ENCODE assay signal across 13 cellular contexts in genomic region chr11:94593030-94593429, GRCh38. TPM values are rescaled to one million over a fixed set of nuclear protein-coding genes. Genes with fewer than 3 reads are reported as not detected.
A peak's percentile ranks its signal among the peaks of the same experiment; 100 is the strongest.
DNase-seq lines count a peak whose midpoint lies in the region; ATAC-seq and TF ChIP-seq lines count a peak whose summit lies in the region.
"Had no signal": no experiment of that assay in that cellular context is flagged by ENCODE, and none has a peak within 500 bp of the region (broad histone marks: within the 10 kb centered on the region; RNA-seq: fewer than 3 reads in every experiment).

No MANE protein-coding gene starts in this region.

- in situ Hi-C loops in GM13976 (cut with MboI; ENCODE audit: low sequenced_read_pairs, unreplicated experiment): loop anchor here (10.0 kb wide), 1 partner anchor 48 kb away; the partner anchor contains the start of gene FUT4

- TF ChIP-seq CTCF in foreskin fibroblast (IDR thresholded peaks at IDR 0.05; ENCODE audit: low read depth, low read length) (no peak), stomach (IDR thresholded peaks at IDR 0.05) (no peak), GM13976 (IDR thresholded peaks at IDR 0.05; ENCODE audit: borderline replicate concordance, control extremely low read depth, extremely low read depth, insufficient read depth, missing control alignments) (no peak)

- intact Hi-C loops in stomach (cut with DNase I; ENCODE audit: low total_unique reads): no loop called here

- no peaks in the 10 kb centered on the region for H3K27me3 ChIP-seq in stomach

- H3K9me3 ChIP-seq in stomach: no peaks in the 10 kb centered on the region

- TF ChIP-seq POLR2A in stomach (IDR thresholded peaks at IDR 0.05): no peak

- no peak for TF ChIP-seq EP300 in stomach (IDR thresholded peaks at IDR 0.05)

- no peak overlapping the region for H3K27ac ChIP-seq in stomach
- H3K27ac ChIP-seq: HL-60 had no signal

- ATAC-seq in GM18867 (IDR thresholded peaks at IDR 0.05; ENCODE audit: unreplicated experiment): peak; percentile 89
- ATAC-seq in GM21723 (IDR thresholded peaks at IDR 0.05; ENCODE audit: unreplicated experiment): peak; percentile 66
- peak; percentile 68 for ATAC-seq in HG03196 (IDR thresholded peaks at IDR 0.05; ENCODE audit: unreplicated experiment)
- ATAC-seq: stimulated activated naive B cell treated with anti-CD40 and anti-IgM and Interleukin-4, amounts not matched to agents 10 μg/mL and 1 μg/mL and 100 μg/mL, for 72 hours had no signal

- DNase-seq in foreskin fibroblast: peak; percentile 53 to 80
- DNase-seq in stomach: no peak
- no peak for DNase-seq in COLO829 (ENCODE audit: low spot score)
- no peak for DNase-seq in OCI-M2 (lab: John Stamatoyannopoulos, UW; ENCODE audit: unreplicated experiment)
- no peak for DNase-seq in GM13976 (ENCODE audit: low spot score)
- DNase-seq: DMS153; NCI-H1930; SIG-M5; stimulated activated naive B cell treated with anti-CD40 and anti-IgM and Interleukin-4, amounts not matched to agents 10 μg/mL and 1 μg/mL and 100 μg/mL, for 72 hours had no signal

- no peak overlapping the region for H3K4me3 ChIP-seq in foreskin fibroblast (ENCODE audit: low read depth in 1 of 2, low read length in 2 of 2)
- H3K4me3 ChIP-seq in stomach: no peak overlapping the region

- peaks cover 0 to 72% (median 47%) of the 10 kb centered on the region in 4 donors for H3K36me3 ChIP-seq in stomach

- 76 to 90% (median 83%) methylated on average over 2 of the region's 2 CpGs for WGBS in stomach, 5 donors

- peaks cover 0 to 7% (median 0%) of the 10 kb centered on the region in 4 donors for H3K4me1 ChIP-seq in stomach

RNA-seq across cellular contexts. Expression of gene PIWIL4, which starts 25.9 kb away (rescaled TPM):
- total RNA-seq in stomach: 10 to 100 TPM in 2 of 5 donors, 1 to 10 TPM in 2, not detected in 1; 1.3 to 19.4 (median 9.1) TPM
- polyA plus RNA-seq in stomach: 1 to 10 TPM; 1.7 to 4.2 (median 1.8) TPM

RNA-seq across cellular contexts. Expression of gene FUT4, which starts 49.3 kb away (rescaled TPM):
- 10 to 100 TPM in 3 of 5 donors, 1 to 10 TPM in 1, under 1 TPM in 1; 0.58 to 19.7 (median 18.2) TPM for total RNA-seq in stomach
- 1 to 10 TPM; 1.4 to 4.1 (median 2.7) TPM for polyA plus RNA-seq in stomach

Comparison
In these comparisons a context has a peak if more than half of its experiments do, and no peak if none do; other contexts are left out.
1. DNase-seq: peak in foreskin fibroblast (2 of 2); none in stomach (single experiment), COLO829 (single experiment), OCI-M2 (single experiment) and GM13976 (single experiment).
2. Peak in every context shown above with its lines, with median percentiles within 50 percentile points of each other: ATAC-seq.